ENCODE assay signal across 38 cellular contexts in genomic region chr17:32429598-32429997, GRCh38. TPM values are rescaled to one million over a fixed set of nuclear protein-coding genes. Genes with fewer than 3 reads are reported as not detected.
"Had no signal": no experiment of that assay in that cellular context is flagged by ENCODE, and none has a peak within 500 bp of the region (broad histone marks: within the 10 kb centered on the region; RNA-seq: fewer than 3 reads in every experiment).

No MANE protein-coding gene starts in this region.

- H3K27ac Mint-ChIP-seq: activated CD4-positive, alpha-beta memory T cell treated with anti-CD3 and anti-CD28 coated beads for 36 hours; activated CD4-positive, alpha-beta T cell treated with anti-CD3 and anti-CD28 coated beads, Interleukin-2, amount 10 ng/mL, durations not matched to agents 24 days and 14 days; activated CD8-positive, alpha-beta T cell treated with anti-CD3 and anti-CD28 coated beads for 36 hours; activated naive CD4-positive, alpha-beta T cell treated with anti-CD3 and anti-CD28 coated beads, Interleukin-2, amount 10 ng/mL, durations not matched to agents 7 days and 5 days; activated naive CD4-positive, alpha-beta T cell treated with anti-CD3 and anti-CD28 coated beads, Interleukin-2, amount 50 U/mL, for 24 hours; activated naive CD8-positive, alpha-beta T cell; activated naive CD8-positive, alpha-beta T cell treated with anti-CD3 and anti-CD28 coated beads, Interleukin-2, amount 10 ng/mL, durations not matched to agents 7 days and 5 days; activated naive CD8-positive, alpha-beta T cell treated with anti-CD3 and anti-CD28 coated beads, Interleukin-2, amount 50 U/mL, for 24 hours; activated T-cell treated with anti-CD3 and anti-CD28 coated beads, Interleukin-2, amount 50 U/mL, for 72 hours; activated T-helper 1 cell treated with anti-CD3 and anti-CD28 coated beads, Interleukin-12 subunit alpha, Interleukin-12 subunit beta, Interleukin-2, Interleukin-4 antibody, amounts not matched to agents 30 ng/mL and 10 ng/mL and 1 ng/mL, durations not matched to agents 14 hours and 24 hours and 36 hours; activated T-helper 17 cell treated with anti-CD3 and anti-CD28 coated beads, Interleukin-2, amount 50 U/mL, for 72 hours; brain; T-helper 1 cell treated with Interleukin-12 subunit alpha and Interleukin-12 subunit beta and Interleukin-4 antibody, amounts not matched to agents 30 μg/mL and 1 μg/mL, for 36 hours; T-helper 2 cell treated with Interferon-gamma antibody and Interleukin-4, amounts not matched to agents 5 μg/mL and 100 μg/mL, for 36 hours; WTC11 had no signal

- H3K4me1 ChIP-seq: ascending aorta had no signal

- DNase-seq: activated CD4-positive, alpha-beta memory T cell treated with anti-CD3 and anti-CD28 coated beads for 36 hours; activated CD4-positive, alpha-beta T cell treated with anti-CD3 and anti-CD28 coated beads for 1 hour; activated CD4-positive, alpha-beta T cell treated with anti-CD3 and anti-CD28 coated beads for 4 hours; activated CD4-positive, alpha-beta T cell treated with anti-CD3 and anti-CD28 coated beads, Interleukin-2, amount 10 ng/mL, durations not matched to agents 24 days and 14 days; activated CD4-positive, alpha-beta T cell treated with anti-CD3 and anti-CD28 coated beads, Interleukin-2, amount 50 U/mL, for 1 hour; activated CD4-positive, alpha-beta T cell treated with anti-CD3 and anti-CD28 coated beads, Interleukin-2, amount 50 U/mL, for 4 hours; activated CD4-positive, CD25-positive, alpha-beta regulatory T cell; activated CD8-positive, alpha-beta memory T cell treated with anti-CD3 and anti-CD28 coated beads, Interleukin-2, amount 50 U/mL, for 4 hours; activated CD8-positive, alpha-beta T cell treated with anti-CD3 and anti-CD28 coated beads for 36 hours; activated effector memory CD4-positive, alpha-beta T cell treated with anti-CD3 and anti-CD28 coated beads, Interleukin-2, amount 50 U/mL, for 16 hours; activated naive CD4-positive, alpha-beta T cell treated with anti-CD3 and anti-CD28 coated beads, Interleukin-2, amount 10 ng/mL, durations not matched to agents 7 days and 5 days; activated naive CD4-positive, alpha-beta T cell treated with Interleukin-2 at 50 U/mL for 16 hours; activated naive CD8-positive, alpha-beta T cell treated with anti-CD3 and anti-CD28 coated beads, Interleukin-2, amount 10 ng/mL, durations not matched to agents 7 days and 5 days; activated naive CD8-positive, alpha-beta T cell treated with anti-CD3 and anti-CD28 coated beads, Interleukin-2, amount 50 U/mL, for 24 hours; activated T-cell treated with anti-CD3 and anti-CD28 coated beads for 4 hours; activated T-cell treated with anti-CD3 and anti-CD28 coated beads, Interleukin-2, amount 50 U/mL, for 1 hour; activated T-cell treated with anti-CD3 and anti-CD28 coated beads, Interleukin-2, amount 50 U/mL, for 4 hours; activated T-cell treated with anti-CD3 and anti-CD28 coated beads, Interleukin-2, amount 50 U/mL, for 72 hours; amygdala; anterior cingulate cortex; caudate nucleus; cerebellar nuclear complex; T-helper 1 cell; T-helper 2 cell; T-helper 9 cell; WERI-Rb-1 had no signal

- H3K4me1 Mint-ChIP-seq: activated CD4-positive, alpha-beta T cell treated with anti-CD3 and anti-CD28 coated beads, Interleukin-2, amount 10 ng/mL, durations not matched to agents 24 days and 14 days; activated naive CD4-positive, alpha-beta T cell treated with anti-CD3 and anti-CD28 coated beads, Interleukin-2, amount 10 ng/mL, durations not matched to agents 7 days and 5 days; activated naive CD4-positive, alpha-beta T cell treated with anti-CD3 and anti-CD28 coated beads, Interleukin-2, amount 50 U/mL, for 24 hours; activated naive CD8-positive, alpha-beta T cell treated with anti-CD3 and anti-CD28 coated beads, Interleukin-2, amount 10 ng/mL, durations not matched to agents 7 days and 5 days; activated naive CD8-positive, alpha-beta T cell treated with anti-CD3 and anti-CD28 coated beads, Interleukin-2, amount 50 U/mL, for 24 hours; activated T-helper 17 cell treated with anti-CD3 and anti-CD28 coated beads, Interleukin-2, amount 50 U/mL, for 72 hours; brain; central memory CD8-positive, alpha-beta T cell; WTC11 had no signal

- H3K4me3 Mint-ChIP-seq: activated CD4-positive, alpha-beta memory T cell treated with anti-CD3 and anti-CD28 coated beads for 36 hours; activated CD4-positive, alpha-beta T cell treated with anti-CD3 and anti-CD28 coated beads, Interleukin-2, amount 10 ng/mL, durations not matched to agents 24 days and 14 days; activated CD8-positive, alpha-beta T cell treated with anti-CD3 and anti-CD28 coated beads for 36 hours; activated naive CD4-positive, alpha-beta T cell treated with anti-CD3 and anti-CD28 coated beads, Interleukin-2, amount 10 ng/mL, durations not matched to agents 7 days and 5 days; activated naive CD4-positive, alpha-beta T cell treated with anti-CD3 and anti-CD28 coated beads, Interleukin-2, amount 50 U/mL, for 24 hours; activated naive CD8-positive, alpha-beta T cell; activated naive CD8-positive, alpha-beta T cell treated with anti-CD3 and anti-CD28 coated beads, Interleukin-2, amount 10 ng/mL, durations not matched to agents 7 days and 5 days; activated naive CD8-positive, alpha-beta T cell treated with anti-CD3 and anti-CD28 coated beads, Interleukin-2, amount 50 U/mL, for 24 hours; activated T-cell treated with anti-CD3 and anti-CD28 coated beads, Interleukin-2, amount 50 U/mL, for 4 hours; activated T-cell treated with anti-CD3 and anti-CD28 coated beads, Interleukin-2, amount 50 U/mL, for 72 hours; activated T-helper 1 cell treated with anti-CD3 and anti-CD28 coated beads, Interleukin-12 subunit alpha, Interleukin-12 subunit beta, Interleukin-2, Interleukin-4 antibody, amounts not matched to agents 30 ng/mL and 10 ng/mL and 1 ng/mL, durations not matched to agents 14 hours and 24 hours and 36 hours; activated T-helper 17 cell treated with anti-CD3 and anti-CD28 coated beads, Interleukin-2, amount 50 U/mL, for 72 hours; brain; central memory CD8-positive, alpha-beta T cell; T-helper 1 cell treated with Interleukin-12 subunit alpha and Interleukin-12 subunit beta and Interleukin-4 antibody, amounts not matched to agents 30 μg/mL and 1 μg/mL, for 36 hours; T-helper 2 cell treated with Interferon-gamma antibody and Interleukin-4, amounts not matched to agents 5 μg/mL and 100 μg/mL, for 36 hours; WTC11 had no signal

- H3K27ac ChIP-seq: ascending aorta, cardiac muscle cell, WERI-Rb-1 had no signal

- H3K9me3 ChIP-seq: ascending aorta had no signal

- H3K36me3 ChIP-seq: cardiac muscle cell had no signal

- H3K27me3 Mint-ChIP-seq: activated CD4-positive, alpha-beta memory T cell treated with anti-CD3 and anti-CD28 coated beads for 36 hours; activated CD4-positive, alpha-beta T cell treated with anti-CD3 and anti-CD28 coated beads, Interleukin-2, amount 10 ng/mL, durations not matched to agents 24 days and 14 days; activated CD8-positive, alpha-beta T cell treated with anti-CD3 and anti-CD28 coated beads for 36 hours; activated naive CD4-positive, alpha-beta T cell treated with anti-CD3 and anti-CD28 coated beads, Interleukin-2, amount 10 ng/mL, durations not matched to agents 7 days and 5 days; activated naive CD4-positive, alpha-beta T cell treated with anti-CD3 and anti-CD28 coated beads, Interleukin-2, amount 50 U/mL, for 24 hours; activated naive CD8-positive, alpha-beta T cell; activated naive CD8-positive, alpha-beta T cell treated with anti-CD3 and anti-CD28 coated beads, Interleukin-2, amount 50 U/mL, for 24 hours; activated T-helper 17 cell treated with anti-CD3 and anti-CD28 coated beads, Interleukin-2, amount 50 U/mL, for 72 hours; central memory CD8-positive, alpha-beta T cell had no signal

- H3K4me3 ChIP-seq: ascending aorta, cardiac muscle cell had no signal

- H3K27me3 ChIP-seq: ascending aorta, cardiac muscle cell had no signal

- ATAC-seq: activated CD4-positive, CD25-positive, alpha-beta regulatory T cell treated with anti-CD3 and anti-CD28 coated beads, Interleukin-2, amount 50 U/mL, for 24 hours; activated CD8-positive, alpha-beta T cell treated with anti-CD3 and anti-CD28 coated beads for 36 hours; activated naive CD8-positive, alpha-beta T cell treated with anti-CD3 and anti-CD28 coated beads, Interleukin-2, amount 50 U/mL, for 24 hours; activated T-cell treated with anti-CD3 and anti-CD28 coated beads, Interleukin-2, amount 50 U/mL, for 4 hours; activated T-cell treated with anti-CD3 and anti-CD28 coated beads, Interleukin-2, amount 50 U/mL, for 72 hours; activated T-helper 17 cell treated with anti-CD3 and anti-CD28 coated beads, Interleukin-2, amount 50 U/mL, for 72 hours; WTC11 had no signal

RNA-seq across cellular contexts. Expression of gene CDK5R1, which starts 57.2 kb away (rescaled TPM):
- total RNA-seq: ascending aorta had no signal
